1 cellular context compared by ENCODE assay signal in the genomic region with DNA sequence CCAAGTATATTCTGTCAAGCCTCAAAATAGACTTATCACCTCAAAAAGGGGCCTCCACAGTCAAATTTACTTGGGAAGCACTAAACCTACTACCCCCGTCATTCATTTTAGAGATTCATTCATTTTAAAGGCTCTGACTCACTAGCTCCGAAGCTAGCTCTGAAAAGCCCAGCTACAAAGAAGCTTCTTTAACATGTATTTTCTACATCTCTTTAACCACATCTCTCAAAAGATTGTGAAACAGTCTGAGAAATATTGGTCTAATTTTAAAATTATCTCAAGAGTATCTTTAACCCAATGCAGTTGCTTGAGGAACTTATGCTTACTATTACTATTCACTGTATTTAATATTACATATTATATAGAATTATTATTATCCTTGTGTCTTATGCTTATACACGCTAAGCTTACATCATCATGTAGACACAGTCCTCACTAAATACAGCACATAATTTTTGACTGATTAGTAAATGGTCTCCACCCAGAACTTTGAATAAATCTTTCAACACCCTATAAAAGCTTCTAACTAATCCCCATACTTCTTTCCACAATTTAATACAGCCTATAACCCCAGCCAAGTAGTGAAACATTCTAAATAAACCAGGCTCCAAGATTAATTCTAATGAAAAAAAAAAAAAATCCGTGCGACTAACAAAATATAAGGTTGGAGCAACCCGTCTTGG.
TF ChIP-seq lines count a peak whose summit lies in the region.

No MANE protein-coding gene starts in this region.

TF ChIP-seq in GM12878, 131 proteins besides CTCF, POLR2A, EP300 and RAD21:
- no peak for TF ChIP-seq MTA3 (IDR thresholded peaks at IDR 0.05; ENCODE audit: borderline replicate concordance, low read length)
- TF ChIP-seq, protein P1, sequence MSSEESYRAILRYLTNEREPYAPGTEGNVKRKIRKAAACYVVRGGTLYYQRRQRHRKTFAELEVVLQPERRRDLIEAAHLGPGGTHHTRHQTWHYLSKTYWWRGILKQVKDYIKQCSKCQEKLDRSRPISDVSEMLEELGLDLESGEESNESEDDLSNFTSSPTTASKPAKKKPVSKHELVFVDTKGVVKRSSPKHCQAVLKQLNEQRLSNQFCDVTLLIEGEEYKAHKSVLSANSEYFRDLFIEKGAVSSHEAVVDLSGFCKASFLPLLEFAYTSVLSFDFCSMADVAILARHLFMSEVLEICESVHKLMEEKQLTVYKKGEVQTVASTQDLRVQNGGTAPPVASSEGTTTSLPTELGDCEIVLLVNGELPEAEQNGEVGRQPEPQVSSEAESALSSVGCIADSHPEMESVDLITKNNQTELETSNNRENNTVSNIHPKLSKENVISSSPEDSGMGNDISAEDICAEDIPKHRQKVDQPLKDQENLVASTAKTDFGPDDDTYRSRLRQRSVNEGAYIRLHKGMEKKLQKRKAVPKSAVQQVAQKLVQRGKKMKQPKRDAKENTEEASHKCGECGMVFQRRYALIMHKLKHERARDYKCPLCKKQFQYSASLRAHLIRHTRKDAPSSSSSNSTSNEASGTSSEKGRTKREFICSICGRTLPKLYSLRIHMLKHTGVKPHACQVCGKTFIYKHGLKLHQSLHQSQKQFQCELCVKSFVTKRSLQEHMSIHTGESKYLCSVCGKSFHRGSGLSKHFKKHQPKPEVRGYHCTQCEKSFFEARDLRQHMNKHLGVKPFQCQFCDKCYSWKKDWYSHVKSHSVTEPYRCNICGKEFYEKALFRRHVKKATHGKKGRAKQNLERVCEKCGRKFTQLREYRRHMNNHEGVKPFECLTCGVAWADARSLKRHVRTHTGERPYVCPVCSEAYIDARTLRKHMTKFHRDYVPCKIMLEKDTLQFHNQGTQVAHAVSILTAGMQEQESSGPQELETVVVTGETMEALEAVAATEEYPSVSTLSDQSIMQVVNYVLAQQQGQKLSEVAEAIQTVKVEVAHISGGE (CRISPR knock-in tag; IDR thresholded peaks at IDR 0.05) = no peak
- no peak for TF ChIP-seq RCOR1 (conservative IDR thresholded peaks at IDR 0.05; ENCODE audit: low read depth, low read length)
- no peak for TF ChIP-seq BMI1 (IDR thresholded peaks at IDR 0.05; ENCODE audit: borderline replicate concordance)
- TF ChIP-seq, protein P2, sequence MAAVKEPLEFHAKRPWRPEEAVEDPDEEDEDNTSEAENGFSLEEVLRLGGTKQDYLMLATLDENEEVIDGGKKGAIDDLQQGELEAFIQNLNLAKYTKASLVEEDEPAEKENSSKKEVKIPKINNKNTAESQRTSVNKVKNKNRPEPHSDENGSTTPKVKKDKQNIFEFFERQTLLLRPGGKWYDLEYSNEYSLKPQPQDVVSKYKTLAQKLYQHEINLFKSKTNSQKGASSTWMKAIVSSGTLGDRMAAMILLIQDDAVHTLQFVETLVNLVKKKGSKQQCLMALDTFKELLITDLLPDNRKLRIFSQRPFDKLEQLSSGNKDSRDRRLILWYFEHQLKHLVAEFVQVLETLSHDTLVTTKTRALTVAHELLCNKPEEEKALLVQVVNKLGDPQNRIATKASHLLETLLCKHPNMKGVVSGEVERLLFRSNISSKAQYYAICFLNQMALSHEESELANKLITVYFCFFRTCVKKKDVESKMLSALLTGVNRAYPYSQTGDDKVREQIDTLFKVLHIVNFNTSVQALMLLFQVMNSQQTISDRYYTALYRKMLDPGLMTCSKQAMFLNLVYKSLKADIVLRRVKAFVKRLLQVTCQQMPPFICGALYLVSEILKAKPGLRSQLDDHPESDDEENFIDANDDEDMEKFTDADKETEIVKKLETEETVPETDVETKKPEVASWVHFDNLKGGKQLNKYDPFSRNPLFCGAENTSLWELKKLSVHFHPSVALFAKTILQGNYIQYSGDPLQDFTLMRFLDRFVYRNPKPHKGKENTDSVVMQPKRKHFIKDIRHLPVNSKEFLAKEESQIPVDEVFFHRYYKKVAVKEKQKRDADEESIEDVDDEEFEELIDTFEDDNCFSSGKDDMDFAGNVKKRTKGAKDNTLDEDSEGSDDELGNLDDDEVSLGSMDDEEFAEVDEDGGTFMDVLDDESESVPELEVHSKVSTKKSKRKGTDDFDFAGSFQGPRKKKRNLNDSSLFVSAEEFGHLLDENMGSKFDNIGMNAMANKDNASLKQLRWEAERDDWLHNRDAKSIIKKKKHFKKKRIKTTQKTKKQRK (IDR thresholded peaks at IDR 0.05; ENCODE audit: low read depth, low read length) = no peak
- TF ChIP-seq SREBF1 (IDR thresholded peaks at IDR 0.05; ENCODE audit: low read length) = no peak
- TF ChIP-seq EED (IDR thresholded peaks at IDR 0.05; ENCODE audit: low read depth) = no peak
- no peak for TF ChIP-seq NFIC (IDR thresholded peaks at IDR 0.05; ENCODE audit: low read depth, low read length)
- no peak for TF ChIP-seq FOXK2 (IDR thresholded peaks at IDR 0.05)
- no peak for TF ChIP-seq YBX1 (IDR thresholded peaks at IDR 0.05)
- TF ChIP-seq CHD4 (IDR thresholded peaks at IDR 0.05) = no peak
- TF ChIP-seq GABPA (IDR thresholded peaks at IDR 0.05; ENCODE audit: low read depth) = no peak
- no peak for TF ChIP-seq RB1 (IDR thresholded peaks at IDR 0.05; ENCODE audit: borderline replicate concordance)
